In genomic region chr11:122723106-122723505, GRCh38 we compare ENCODE assay signal across 18 cellular contexts.
DNase-seq lines count a peak whose midpoint lies in the region; ATAC-seq and TF ChIP-seq lines count a peak whose summit lies in the region.
"Had no signal": no experiment of that assay in that cellular context is flagged by ENCODE, and none has a peak within 500 bp of the region (broad histone marks: within the 10 kb centered on the region; RNA-seq: fewer than 3 reads in every experiment).

No MANE protein-coding gene starts in this region.

- H3K27ac Mint-ChIP-seq in activated T-cell treated with anti-CD3 and anti-CD28 coated beads, Interleukin-2, amount 50 U/mL, for 24 hours: peak overlapping the region; percentile 84
- H3K27ac Mint-ChIP-seq in T-helper 17 cell: peak overlapping the region; percentile 84
- H3K27ac Mint-ChIP-seq in stimulated activated naive CD8-positive, alpha-beta T cell treated with anti-CD3 and anti-CD28 coated beads, Interleukin-15, amount 100 ng/mL, for 72 hours: peak overlapping the region in 1 of 2 donors; percentile 71

- no peak for DNase-seq in activated T-cell treated with anti-CD3 and anti-CD28 coated beads, Interleukin-2, amount 50 U/mL, for 24 hours
- no peak for DNase-seq in activated T-cell treated with anti-CD3 and anti-CD28 coated beads, Interleukin-2, amount 50 U/mL, for 1 hour
- DNase-seq in T-helper 17 cell (no peak), fibroblast of peridontal ligament (ENCODE audit: extremely low read depth) (peak; percentile 46), NOMO-1 treated with dmso at 0.1 percent for 144 hours (lab: John Stamatoyannopoulos, UW; ENCODE audit: unreplicated experiment) (no peak), DMS79 treated with DMSO at 0.1 percent for 48 hours (lab: John Stamatoyannopoulos, UW) (no peak), RWPE1 (ENCODE audit: low spot score) (no peak)
- DNase-seq in stimulated activated naive CD8-positive, alpha-beta T cell treated with anti-CD3 and anti-CD28 coated beads, Interleukin-15, amount 100 ng/mL, for 72 hours: no peak
- DNase-seq: activated gamma-delta T cell; heart right ventricle; midbrain; NCI-H1092 treated with DMSO at 0.1 percent for 48 hours; NK-92 treated with Interleukin-12 subunit alpha and Interleukin-12 subunit beta, amount 100 ng/mL, for 24 hours; ovary; Right ventricle myocardium superior; uterus had no signal

- no peak for ATAC-seq in T-helper 17 cell
- peak; percentile 15 for ATAC-seq in stimulated activated naive CD8-positive, alpha-beta T cell treated with anti-CD3 and anti-CD28 coated beads, Interleukin-15, amount 100 ng/mL, for 72 hours
- ATAC-seq: esophagus mucosa, heart right ventricle had no signal

- no peaks in the 10 kb centered on the region for H3K9me3 ChIP-seq in T-helper 17 cell (ENCODE audit: control insufficient read depth, low read length, poor library complexity, severe bottlenecking)
- H3K9me3 ChIP-seq: heart right ventricle, ovary, uterus had no signal

- H3K27me3 Mint-ChIP-seq in activated T-cell treated with anti-CD3 and anti-CD28 coated beads, Interleukin-2, amount 50 U/mL, for 24 hours: no peaks in the 10 kb centered on the region
- H3K27me3 Mint-ChIP-seq in T-helper 17 cell: no peaks in the 10 kb centered on the region
- no peaks in the 10 kb centered on the region for H3K27me3 Mint-ChIP-seq in stimulated activated naive CD8-positive, alpha-beta T cell treated with anti-CD3 and anti-CD28 coated beads, Interleukin-15, amount 100 ng/mL, for 72 hours
- H3K27me3 Mint-ChIP-seq: brain had no signal

- POLR2A ChIA-PET in RWPE1 (lab: Yijun Ruan, JAX; ENCODE audit: low non-redundant PET): no interaction called here

- peak overlapping the region; percentile 41 for H3K4me3 Mint-ChIP-seq in activated T-cell treated with anti-CD3 and anti-CD28 coated beads, Interleukin-2, amount 50 U/mL, for 24 hours
- no peak overlapping the region for H3K4me3 Mint-ChIP-seq in T-helper 17 cell
- H3K4me3 Mint-ChIP-seq in stimulated activated naive CD8-positive, alpha-beta T cell treated with anti-CD3 and anti-CD28 coated beads, Interleukin-15, amount 100 ng/mL, for 72 hours: peak overlapping the region; percentile 58 to 71
- H3K4me3 Mint-ChIP-seq: brain had no signal

- no peaks in the 10 kb centered on the region for H3K36me3 Mint-ChIP-seq in activated T-cell treated with anti-CD3 and anti-CD28 coated beads, Interleukin-2, amount 50 U/mL, for 24 hours (ENCODE audit: low read depth)
- H3K36me3 Mint-ChIP-seq in T-helper 17 cell (ENCODE audit: low read depth): peaks cover 4% of the 10 kb centered on the region
- H3K36me3 Mint-ChIP-seq: brain had no signal

- H3K9me3 Mint-ChIP-seq in activated T-cell treated with anti-CD3 and anti-CD28 coated beads, Interleukin-2, amount 50 U/mL, for 24 hours: no peaks in the 10 kb centered on the region
- H3K9me3 Mint-ChIP-seq in stimulated activated naive CD8-positive, alpha-beta T cell treated with anti-CD3 and anti-CD28 coated beads, Interleukin-15, amount 100 ng/mL, for 72 hours: no peaks in the 10 kb centered on the region
- H3K9me3 Mint-ChIP-seq: brain had no signal

- TF ChIP-seq CTCF in RWPE1 (conservative IDR thresholded peaks at IDR 0.05; ENCODE audit: low read depth): no peak

- CTCF ChIA-PET in RWPE1 (lab: Yijun Ruan, JAX): no interaction called here

- peaks cover 82% of the 10 kb centered on the region for H3K4me1 Mint-ChIP-seq in activated T-cell treated with anti-CD3 and anti-CD28 coated beads, Interleukin-2, amount 50 U/mL, for 24 hours (ENCODE audit: low read depth)
- H3K4me1 Mint-ChIP-seq in T-helper 17 cell: peaks cover 42% of the 10 kb centered on the region
- H3K4me1 Mint-ChIP-seq in stimulated activated naive CD8-positive, alpha-beta T cell treated with anti-CD3 and anti-CD28 coated beads, Interleukin-15, amount 100 ng/mL, for 72 hours: peaks cover 99% of the 10 kb centered on the region

- H3K27ac ChIP-seq in RWPE1: no peak overlapping the region
- H3K27ac ChIP-seq: heart right ventricle, ovary, uterus had no signal
